Comparison of ENCODE assay signal across 7 cellular contexts in the genomic region with DNA sequence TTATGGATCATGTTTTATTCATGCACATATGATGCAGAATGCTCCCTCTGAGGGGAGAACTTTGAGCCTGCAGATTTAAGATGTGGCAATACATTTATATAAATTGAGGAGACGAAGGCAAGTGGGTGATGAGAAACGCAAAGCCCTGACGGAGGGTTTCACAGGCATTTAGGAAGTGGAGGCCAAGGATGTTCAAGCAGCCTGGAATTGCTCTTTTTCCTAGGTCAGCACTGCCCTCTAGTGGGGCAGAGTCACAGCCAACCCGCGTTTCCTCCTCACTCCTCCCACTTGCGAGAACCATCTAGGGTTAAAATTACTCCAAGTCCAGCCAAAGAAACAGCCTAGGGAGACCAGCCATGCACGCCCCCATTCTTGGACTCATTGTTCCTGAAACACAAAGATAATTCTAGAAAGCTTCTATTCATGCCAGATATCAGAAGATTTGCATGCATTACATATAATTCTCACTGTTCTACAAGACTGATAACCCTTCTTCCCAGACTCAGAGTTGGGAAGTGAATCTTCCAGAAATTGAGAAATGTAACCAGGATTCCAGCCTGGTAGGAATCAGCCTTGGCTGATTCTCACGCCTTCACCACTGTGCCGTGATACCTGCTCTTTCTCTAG.
DNase-seq lines count a peak whose midpoint lies in the region; ATAC-seq and TF ChIP-seq lines count a peak whose summit lies in the region.

No MANE protein-coding gene starts in this region.

- POLR2A ChIA-PET in naive thymus-derived CD4-positive, alpha-beta T cell (lab: Charles Lee) = no interaction called here

- no peaks in the 10 kb centered on the region for H3K27me3 Mint-ChIP-seq in naive thymus-derived CD4-positive, alpha-beta T cell

- H3K9me3 Mint-ChIP-seq in naive thymus-derived CD4-positive, alpha-beta T cell = no peaks in the 10 kb centered on the region

- peak; percentile 78 to 79 for TF ChIP-seq CTCF in tibial artery (IDR thresholded peaks at IDR 0.05)

- intact Hi-C loops in naive thymus-derived CD4-positive, alpha-beta T cell (cut with micrococcal nuclease) = loop anchor here (1.0 to 10.0 kb wide), 4 partner anchors 138 to 779 kb away; no protein-coding TSS in a partner anchor
- intact Hi-C loops in tibial artery (cut with DNase I; ENCODE audit: low total_unique reads) = loop anchor here (5.0 kb wide), 1 partner anchor 780 kb away; no protein-coding TSS in a partner anchor

- H3K4me1 Mint-ChIP-seq in naive thymus-derived CD4-positive, alpha-beta T cell = peaks cover 0 to 6% (median under 1%) of the 10 kb centered on the region in 7 donors

- H3K36me3 Mint-ChIP-seq in naive thymus-derived CD4-positive, alpha-beta T cell = peaks cover 0 to 4% (median 0%) of the 10 kb centered on the region in 5 donors

- no peak overlapping the region for H3K4me3 ChIP-seq in naive thymus-derived CD4-positive, alpha-beta T cell (ENCODE audit: low read length)
- H3K4me3 ChIP-seq in tibial artery = no peak overlapping the region

- H3K9me3 ChIP-seq in naive thymus-derived CD4-positive, alpha-beta T cell (ENCODE audit: control insufficient read depth in 2 of 3, low read length in 3 of 3) = no peaks in the 10 kb centered on the region
- no peaks in the 10 kb centered on the region for H3K9me3 ChIP-seq in tibial artery

- DNase-seq in GM04504 (ENCODE audit: low read depth) (peak; percentile 31), NCI-H69 (lab: John Stamatoyannopoulos, UW) (peak; percentile 69), tibial artery (peak in 1 of 2 donors; percentile 52)
- DNase-seq in activated CD8-positive, alpha-beta memory T cell treated with anti-CD3 and anti-CD28 coated beads for 24 hours = peak; percentile 80
- DNase-seq in naive thymus-derived CD4-positive, alpha-beta T cell = peak in 5 of 9 donors; percentile 7 to 53 (median 21)

- H3K27ac ChIP-seq in naive thymus-derived CD4-positive, alpha-beta T cell (ENCODE audit: low read depth, low read length) = no peak overlapping the region
- H3K27ac ChIP-seq in tibial artery = no peak overlapping the region

- no peaks in the 10 kb centered on the region for H3K36me3 ChIP-seq in naive thymus-derived CD4-positive, alpha-beta T cell (ENCODE audit: control insufficient read depth in 2 of 3, insufficient read depth in 3 of 3, low read length in 3 of 3)
- no peaks in the 10 kb centered on the region for H3K36me3 ChIP-seq in tibial artery

- CTCF ChIA-PET in naive thymus-derived CD4-positive, alpha-beta T cell (lab: Charles Lee) = interaction anchor here (0.6 to 2.5 kb wide), 6 partner anchors 9 to 782 kb away, joined by 3 to 10 read pairs (median 3); no protein-coding TSS in a partner anchor

- no peaks in the 10 kb centered on the region for H3K27me3 ChIP-seq in naive thymus-derived CD4-positive, alpha-beta T cell (ENCODE audit: control insufficient read depth in 2 of 2, insufficient read depth in 2 of 2, low read length in 2 of 2)
- no peaks in the 10 kb centered on the region for H3K27me3 ChIP-seq in tibial artery

- ATAC-seq in HG02798 (IDR thresholded peaks at IDR 0.05; ENCODE audit: poor library complexity, unreplicated experiment) (peak; percentile 53), esophagus mucosa (peak; percentile 70)
- peak; percentile 61 for ATAC-seq in naive thymus-derived CD4-positive, alpha-beta T cell

- no peak overlapping the region for H3K4me3 Mint-ChIP-seq in naive thymus-derived CD4-positive, alpha-beta T cell

- no peaks in the 10 kb centered on the region for H3K4me1 ChIP-seq in naive thymus-derived CD4-positive, alpha-beta T cell (ENCODE audit: control insufficient read depth in 2 of 2, insufficient read depth in 2 of 2, low read length in 2 of 2)
- H3K4me1 ChIP-seq in tibial artery = peaks cover 0 to 13% (median 4%) of the 10 kb centered on the region in 4 donors

- H3K27ac Mint-ChIP-seq in naive thymus-derived CD4-positive, alpha-beta T cell = no peak overlapping the region
